9 cellular contexts compared by ENCODE assay signal in the genomic region with DNA sequence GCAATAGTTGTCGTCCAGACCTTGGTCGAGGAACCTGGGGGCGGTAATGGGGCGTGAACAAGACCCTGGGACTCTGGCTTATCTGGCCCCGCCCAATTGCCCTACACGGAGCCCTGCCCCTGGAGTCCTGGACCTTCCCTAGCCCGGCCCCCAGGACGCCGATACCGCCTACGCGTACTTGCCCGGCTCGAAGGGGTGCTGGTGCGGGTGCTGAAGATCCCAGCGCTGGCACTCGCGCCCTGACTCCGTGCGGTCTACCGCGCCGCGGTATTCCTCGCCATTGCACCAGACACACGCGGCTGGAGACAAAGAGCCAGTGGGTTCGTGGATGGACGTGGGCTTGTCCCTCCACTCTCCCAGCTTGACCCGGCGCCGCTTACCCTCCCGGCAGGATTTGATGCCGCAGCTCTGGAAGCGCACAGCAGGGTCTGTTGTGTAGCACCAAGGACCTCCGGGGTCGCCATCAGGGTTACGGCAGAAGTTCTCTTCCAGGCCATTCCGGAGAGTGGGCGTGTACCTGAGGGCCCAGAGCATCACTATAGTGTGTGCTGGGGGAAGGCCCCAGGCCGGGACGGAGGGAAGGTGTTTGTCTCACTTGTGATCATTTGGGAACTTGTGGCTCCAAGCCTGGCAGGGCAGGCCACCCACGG. TPM values are rescaled to one million over a fixed set of nuclear protein-coding genes. Genes with fewer than 3 reads are reported as not detected.
DNase-seq lines count a peak whose midpoint lies in the region; ATAC-seq and TF ChIP-seq lines count a peak whose summit lies in the region.
"Not testable (repeated sequence)": the region's sequence is repeated elsewhere in the genome, so short reads cannot be mapped to it uniquely, and the experiment has no call there.
"Had no signal": no experiment of that assay in that cellular context is flagged by ENCODE, and none has a peak within 500 bp of the region (broad histone marks: within the 10 kb centered on the region; RNA-seq: fewer than 3 reads in every experiment).

No MANE protein-coding gene starts in this region.

- H3K27me3 ChIP-seq in breast epithelium = not testable (repeated sequence)

- H3K4me3 ChIP-seq in breast epithelium (peak overlapping the region; percentile 15 to 66 (median 54)), fibroblast of villous mesenchyme (ENCODE audit: low read depth, low read length) (peak overlapping the region; percentile 43)

- not testable (repeated sequence) for H3K36me3 Mint-ChIP-seq in progenitor cell of endocrine pancreas (ENCODE audit: insufficient read depth)
- H3K36me3 Mint-ChIP-seq in stimulated activated naive B cell treated with anti-CD40 and anti-IgM and Interleukin-4, amounts not matched to agents 10 μg/mL and 1 μg/mL and 100 μg/mL, for 72 hours = peaks cover 26% of the 10 kb centered on the region in 2 donors

- DNase-seq in CD1c-positive myeloid dendritic cell (ENCODE audit: extremely low spot score) (peak; percentile 65), RPMI7951 (ENCODE audit: low read depth) (peak; percentile 54), activated T-cell treated with anti-CD3 and anti-CD28 coated beads for 24 hours (ENCODE audit: low read depth) (peak; percentile 22), breast epithelium (ENCODE audit: low spot score in 2 of 2) (peak; percentile 56 to 58), fibroblast of villous mesenchyme (ENCODE audit: low read depth) (peak; percentile 44), progenitor cell of endocrine pancreas (ENCODE audit: low spot score, unreplicated experiment) (peak; percentile 64)
- DNase-seq in left lobe of liver (ENCODE audit: low spot score) = not testable (repeated sequence)
- peak; percentile 47 for DNase-seq in stimulated activated naive B cell treated with anti-CD40 and anti-IgM and Interleukin-4, amounts not matched to agents 10 μg/mL and 1 μg/mL and 100 μg/mL, for 72 hours

- H3K4me1 Mint-ChIP-seq in progenitor cell of endocrine pancreas (ENCODE audit: low read depth) = peaks cover 15% of the 10 kb centered on the region
- peaks cover 24 to 59% of the 10 kb centered on the region in 2 donors for H3K4me1 Mint-ChIP-seq in stimulated activated naive B cell treated with anti-CD40 and anti-IgM and Interleukin-4, amounts not matched to agents 10 μg/mL and 1 μg/mL and 100 μg/mL, for 72 hours

- not testable (repeated sequence) for TF ChIP-seq CTCF in breast epithelium (IDR thresholded peaks at IDR 0.05); fibroblast of villous mesenchyme (IDR thresholded peaks at IDR 0.05; ENCODE audit: insufficient read depth, low read depth, low read length); progenitor cell of endocrine pancreas (IDR thresholded peaks at IDR 0.05; ENCODE audit: unreplicated experiment)

- H3K27ac ChIP-seq in breast epithelium = peak overlapping the region; percentile 52 to 68

- intact Hi-C loops in breast epithelium (cut with DNase I; ENCODE audit: low total_unique reads) = not testable (repeated sequence)

- H3K27ac Mint-ChIP-seq in progenitor cell of endocrine pancreas = peak overlapping the region; percentile 88
- H3K27ac Mint-ChIP-seq in stimulated activated naive B cell treated with anti-CD40 and anti-IgM and Interleukin-4, amounts not matched to agents 10 μg/mL and 1 μg/mL and 100 μg/mL, for 72 hours = not testable (repeated sequence)

- H3K9me3 Mint-ChIP-seq in progenitor cell of endocrine pancreas (ENCODE audit: low read depth); stimulated activated naive B cell treated with anti-CD40 and anti-IgM and Interleukin-4, amounts not matched to agents 10 μg/mL and 1 μg/mL and 100 μg/mL, for 72 hours: not testable (repeated sequence)

- H3K36me3 ChIP-seq in breast epithelium = not testable (repeated sequence)

- not testable (repeated sequence) for TF ChIP-seq POLR2A in breast epithelium (IDR thresholded peaks at IDR 0.05)

- not testable (repeated sequence) for H3K27me3 Mint-ChIP-seq in progenitor cell of endocrine pancreas; stimulated activated naive B cell treated with anti-CD40 and anti-IgM and Interleukin-4, amounts not matched to agents 10 μg/mL and 1 μg/mL and 100 μg/mL, for 72 hours

- peak; percentile 8 for ATAC-seq in left lobe of liver
- ATAC-seq in stimulated activated naive B cell treated with anti-CD40 and anti-IgM and Interleukin-4, amounts not matched to agents 10 μg/mL and 1 μg/mL and 100 μg/mL, for 72 hours (replicated peaks) = peak; percentile 33 to 37

- not testable (repeated sequence) for H3K9me3 ChIP-seq in breast epithelium

- H3K4me1 ChIP-seq in breast epithelium = not testable (repeated sequence)

- H3K4me3 Mint-ChIP-seq in progenitor cell of endocrine pancreas (ENCODE audit: low read depth) = peak overlapping the region; percentile 75
- peak overlapping the region; percentile 73 to 76 for H3K4me3 Mint-ChIP-seq in stimulated activated naive B cell treated with anti-CD40 and anti-IgM and Interleukin-4, amounts not matched to agents 10 μg/mL and 1 μg/mL and 100 μg/mL, for 72 hours

RNA-seq across cellular contexts. Expression of a gene that starts 2.4 kb away (rescaled TPM):
- 0.88 and 3.4 TPM in 2 replicates for total RNA-seq in RPMI7951 (2014; rRNA removed; shearing (Covaris generic))
- total RNA-seq in breast epithelium (10 to 100 TPM in 2 of 3 donors, 1 to 10 TPM in 1; 9.3 to 23.6 (median 21.2) TPM), fibroblast of villous mesenchyme (1.7 and 5.2 TPM in 2 replicates), left lobe of liver (838 TPM), progenitor cell of endocrine pancreas (45.2 and 47.5 TPM in 2 replicates)

RNA-seq across cellular contexts. Expression of a gene that starts 2.5 kb away (rescaled TPM):
- total RNA-seq in RPMI7951 (2014; rRNA removed; shearing (Covaris generic)) = 11.0 and 17.4 TPM in 2 replicates
- 10 to 100 TPM; 22.1 to 29.8 (median 26.2) TPM for total RNA-seq in breast epithelium
- 25.8 and 31.5 TPM in 2 replicates for total RNA-seq in fibroblast of villous mesenchyme
- 59.4 TPM for total RNA-seq in left lobe of liver
- total RNA-seq in progenitor cell of endocrine pancreas = 52.2 and 54.4 TPM in 2 replicates

RNA-seq across cellular contexts. Expression of a gene that starts 12.7 kb away (rescaled TPM):
- 103 and 108 TPM in 2 replicates for total RNA-seq in RPMI7951 (2014; rRNA removed; shearing (Covaris generic))
- total RNA-seq in breast epithelium = 10 to 100 TPM; 69.5 to 80.0 (median 70.1) TPM
- 104 and 109 TPM in 2 replicates for total RNA-seq in fibroblast of villous mesenchyme
- 74.4 TPM for total RNA-seq in left lobe of liver
- 160 and 178 TPM in 2 replicates for total RNA-seq in progenitor cell of endocrine pancreas

RNA-seq across cellular contexts. Expression of a gene that starts 32.6 kb away (rescaled TPM):
- total RNA-seq in RPMI7951 (2014; rRNA removed; shearing (Covaris generic)) = 1.1 and 4.3 TPM in 2 replicates
- total RNA-seq in breast epithelium (1 to 10 TPM in 2 of 3 donors, under 1 TPM in 1; 0.98 to 1.3 (median 1.0) TPM), fibroblast of villous mesenchyme (0.43 and 1.6 TPM in 2 replicates), left lobe of liver (not detected), progenitor cell of endocrine pancreas (0.86 TPM in 1 of 2 replicates, not detected in the other)
- total RNA-seq: urinary bladder had no signal

RNA-seq across cellular contexts. Expression of a gene that starts 36.9 kb away (rescaled TPM):
- 28.5 and 49.1 TPM in 2 replicates for total RNA-seq in RPMI7951 (2014; rRNA removed; shearing (Covaris generic))
- 10 to 100 TPM; 17.4 to 40.0 (median 21.2) TPM for total RNA-seq in breast epithelium
- 30.2 and 31.6 TPM in 2 replicates for total RNA-seq in fibroblast of villous mesenchyme
- 38.0 TPM for total RNA-seq in left lobe of liver
- 31.2 and 34.3 TPM in 2 replicates for total RNA-seq in progenitor cell of endocrine pancreas

Comparison
In these comparisons a context has a peak if more than half of its experiments do, and no peak if none do; other contexts are left out.
1. RNA of a gene that starts 2.4 kb away (total RNA-seq): 838 TPM in left lobe of liver (single experiment); 45.2 to 47.5 TPM in progenitor cell of endocrine pancreas, 9.3 to 23.6 TPM in breast epithelium, 0.88 to 3.4 TPM in RPMI7951 and 1.7 to 5.2 TPM in fibroblast of villous mesenchyme; every median in the first group is over 10 times any median in the second.